In genomic region chr2:230324503-230324902, GRCh38 we compare ENCODE assay signal across 18 cellular contexts. TPM values are rescaled to one million over a fixed set of nuclear protein-coding genes. Genes with fewer than 3 reads are reported as not detected.
DNase-seq lines count a peak whose midpoint lies in the region; ATAC-seq and TF ChIP-seq lines count a peak whose summit lies in the region.
"Had no signal": no experiment of that assay in that cellular context is flagged by ENCODE, and none has a peak within 500 bp of the region (broad histone marks: within the 10 kb centered on the region; RNA-seq: fewer than 3 reads in every experiment).

No MANE protein-coding gene starts in this region.

- H3K9me3 Mint-ChIP-seq in CD4-positive, CD25-positive, alpha-beta regulatory T cell = peaks cover 0 to 2% (median 0%) of the 10 kb centered on the region in 7 donors
- no peaks in the 10 kb centered on the region for H3K9me3 Mint-ChIP-seq in IgD-negative memory B cell

- H3K4me1 ChIP-seq in CD4-positive, CD25-positive, alpha-beta regulatory T cell (ENCODE audit: control insufficient read depth, insufficient read depth, low read length, poor library complexity, severe bottlenecking) = peaks cover 64% of the 10 kb centered on the region
- H3K4me1 ChIP-seq in parathyroid adenoma (no peaks in the 10 kb centered on the region), OCI-LY7 (ENCODE audit: insufficient read depth, low read length, poor library complexity, severe bottlenecking) (peaks cover 33% of the 10 kb centered on the region)

- no TSS peak for BruUV-seq in OCI-LY7 (replicated peaks; lab: Mats Ljungman, UMichigan)

- H3K36me3 Mint-ChIP-seq in CD4-positive, CD25-positive, alpha-beta regulatory T cell = peaks cover 10% of the 10 kb centered on the region
- H3K36me3 Mint-ChIP-seq in IgD-negative memory B cell = peaks cover 11% of the 10 kb centered on the region

- DNase-seq in activated effector memory CD4-positive, alpha-beta T cell treated with anti-CD3 and anti-CD28 coated beads, Interleukin-2, amount 50 U/mL, for 16 hours = peak; percentile 58
- DNase-seq in activated effector memory CD4-positive, alpha-beta T cell treated with Interleukin-2 at 50 U/mL for 16 hours = no peak
- DNase-seq in CD4-positive, CD25-positive, alpha-beta regulatory T cell = no peak
- DNase-seq in NCI-H526 (lab: John Stamatoyannopoulos, UW) (no peak), OCI-LY7 (ENCODE audit: low spot score) (no peak)
- DNase-seq: ACHN, AML-193, GF-D8, H9, NCI-H1417 treated with DMSO at 0.1 percent for 48 hours, NCI-H1930, NCI-H2171 treated with DMSO at 0.1 percent for 48 hours, NCI-H748 treated with DMSO at 0.1 percent for 48 hours, SIG-M5 had no signal

- H3K9me3 ChIP-seq in CD4-positive, CD25-positive, alpha-beta regulatory T cell (ENCODE audit: control insufficient read depth in 2 of 2, low read length in 2 of 2) = no peaks in the 10 kb centered on the region
- no peaks in the 10 kb centered on the region for H3K9me3 ChIP-seq in parathyroid adenoma (ENCODE audit: control insufficient read depth, low read length)
- peaks cover 11% of the 10 kb centered on the region; the same call in 1 of the 2 replicates for H3K9me3 ChIP-seq in OCI-LY7 (ENCODE audit: low read length)

- peak overlapping the region in 2 of 3 donors; percentile 86 to 90 for H3K27ac Mint-ChIP-seq in CD4-positive, CD25-positive, alpha-beta regulatory T cell
- H3K27ac Mint-ChIP-seq in IgD-negative memory B cell = peak overlapping the region in 2 of 3 donors; percentile 45 to 67

- H3K36me3 ChIP-seq in CD4-positive, CD25-positive, alpha-beta regulatory T cell (ENCODE audit: control insufficient read depth, insufficient read depth, low read length) = peaks cover 1% of the 10 kb centered on the region
- H3K36me3 ChIP-seq in parathyroid adenoma (ENCODE audit: control insufficient read depth, insufficient read depth, low read length) (no peaks in the 10 kb centered on the region), OCI-LY7 (ENCODE audit: insufficient read depth, low read length) (no peaks in the 10 kb centered on the region; the same call in 1 of the 2 replicates)

- intact Hi-C loops in OCI-LY7 (cut with micrococcal nuclease; ENCODE audit: unreplicated experiment) = no loop called here

- POLR2A ChIA-PET in OCI-LY7 (lab: Charles Lee) = interaction anchor here (0.8 to 1.6 kb wide), 2 partner anchors 10 to 91 kb away, joined by 3 to 4 read pairs; partner anchors contain the start of gene SP100

- TF ChIP-seq CTCF in parathyroid adenoma (IDR thresholded peaks at IDR 0.05) = no peak
- no peak for TF ChIP-seq CTCF in OCI-LY7 (conservative IDR thresholded peaks at IDR 0.05; ENCODE audit: low read length)

- H2AFZ ChIP-seq in parathyroid adenoma (peak overlapping the region; percentile 2), OCI-LY7 (ENCODE audit: low read length) (no peak overlapping the region)

- H3K4me2 ChIP-seq in parathyroid adenoma (ENCODE audit: low read length) = no peak overlapping the region
- H3K4me2 ChIP-seq in OCI-LY7 (ENCODE audit: low read length) = no peak overlapping the region
- H3K4me2 ChIP-seq: KMS-11 had no signal

- no peak overlapping the region for H3K9ac ChIP-seq in parathyroid adenoma
- H3K9ac ChIP-seq: KMS-11 had no signal

- no peaks in the 10 kb centered on the region for H3K9me2 ChIP-seq in OCI-LY7 (ENCODE audit: insufficient read depth, low read length)

- H3K4me3 Mint-ChIP-seq in CD4-positive, CD25-positive, alpha-beta regulatory T cell = peak overlapping the region in 1 of 4 donors; percentile 71
- H3K4me3 Mint-ChIP-seq in IgD-negative memory B cell = peak overlapping the region in 1 of 4 donors; percentile 67
- H3K4me3 Mint-ChIP-seq: H9 had no signal

- no peak for ATAC-seq in CD4-positive, CD25-positive, alpha-beta regulatory T cell (ENCODE audit: low read depth in 2 of 2)
- ATAC-seq: SK-N-SH treated with all-trans-retinoic acid at 6 μM for 48 hours had no signal

- CTCF ChIA-PET in OCI-LY7 (lab: Charles Lee; ENCODE audit: unreplicated experiment) = no interaction called here

- no peaks in the 10 kb centered on the region for H4K20me1 ChIP-seq in OCI-LY7 (ENCODE audit: insufficient read depth, low read length)

- H3K27me3 ChIP-seq in CD4-positive, CD25-positive, alpha-beta regulatory T cell (ENCODE audit: control insufficient read depth, insufficient read depth, low read length) = no peaks in the 10 kb centered on the region
- H3K27me3 ChIP-seq in parathyroid adenoma (ENCODE audit: control insufficient read depth, insufficient read depth, low read length) = no peaks in the 10 kb centered on the region

- H3K27me3 Mint-ChIP-seq in CD4-positive, CD25-positive, alpha-beta regulatory T cell = no peaks in the 10 kb centered on the region
- H3K27me3 Mint-ChIP-seq in IgD-negative memory B cell = no peaks in the 10 kb centered on the region

- H3K27ac ChIP-seq in CD4-positive, CD25-positive, alpha-beta regulatory T cell (ENCODE audit: insufficient read depth, low read length, poor library complexity, severe bottlenecking) = no peak overlapping the region
- no peak overlapping the region for H3K27ac ChIP-seq in parathyroid adenoma
- H3K27ac ChIP-seq in OCI-LY7 (ENCODE audit: low read depth, low read length, poor library complexity, severe bottlenecking) = no peak overlapping the region
- H3K27ac ChIP-seq: KMS-11 had no signal

- H3K4me1 Mint-ChIP-seq in CD4-positive, CD25-positive, alpha-beta regulatory T cell = peaks cover 21 to 86% (median 55%) of the 10 kb centered on the region in 4 donors
- peaks cover 33 to 54% (median 45%) of the 10 kb centered on the region in 3 donors for H3K4me1 Mint-ChIP-seq in IgD-negative memory B cell

- H3K79me2 ChIP-seq in parathyroid adenoma (no peaks in the 10 kb centered on the region), OCI-LY7 (ENCODE audit: insufficient read depth, low read depth, low read length) (peaks cover 16% of the 10 kb centered on the region; the same call in 1 of the 2 replicates)

- H3K4me3 ChIP-seq in CD4-positive, CD25-positive, alpha-beta regulatory T cell (ENCODE audit: low read depth, low read length) = no peak overlapping the region
- H3K4me3 ChIP-seq in parathyroid adenoma (ENCODE audit: low read depth, low read length) (no peak overlapping the region), OCI-LY7 (ENCODE audit: low read depth, low read length, poor library complexity, severe bottlenecking) (no peak overlapping the region)

RNA-seq across cellular contexts. Expression of gene SP140L, which starts 2.5 kb away (rescaled TPM):
- 68.5 TPM for total RNA-seq in CD4-positive, CD25-positive, alpha-beta regulatory T cell
- 10 to 100 TPM; 14.3 to 25.9 (median 22.6) TPM for polyA plus RNA-seq in CD4-positive, CD25-positive, alpha-beta regulatory T cell
- 38.9 TPM for polyA plus RNA-seq in IgD-negative memory B cell
- 7.5 and 10.4 TPM in 2 replicates for total RNA-seq in OCI-LY7 (2014; rRNA removed; shearing (Covaris generic))
- total RNA-seq in OCI-LY7 (2022) = 17.0 and 19.3 TPM in 2 replicates
